ENCODE assay signal across 8 cellular contexts in the genomic region with DNA sequence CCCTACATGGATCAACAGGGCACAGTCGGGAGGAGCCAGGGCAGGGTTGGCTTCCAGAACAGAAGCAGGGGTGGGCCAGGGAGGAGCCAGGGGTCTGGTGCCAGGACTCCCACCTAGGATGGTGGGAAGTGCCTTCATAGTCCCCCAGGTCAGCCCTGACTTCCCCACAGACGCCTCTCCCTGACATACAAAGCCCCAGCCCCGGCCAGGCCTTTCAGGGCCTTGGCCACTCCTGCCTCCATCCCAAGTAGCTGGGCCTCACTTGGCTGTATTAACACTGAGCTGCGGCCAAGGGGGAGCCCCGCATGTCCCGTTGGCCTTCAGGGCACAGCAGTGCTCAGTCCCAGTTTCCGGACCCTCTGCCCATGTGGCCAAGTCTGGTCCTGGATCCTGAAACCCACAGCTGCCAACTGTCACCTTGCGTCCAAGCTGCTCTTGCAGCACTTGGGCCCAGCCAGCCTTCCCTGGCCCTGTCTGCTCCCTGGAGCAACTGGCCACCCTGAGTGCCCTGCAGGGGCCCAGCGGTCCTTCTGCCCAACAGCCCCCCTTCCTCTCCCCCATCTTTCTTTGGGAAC.
"Had no signal": no experiment of that assay in that cellular context is flagged by ENCODE, and none has a peak within 500 bp of the region (broad histone marks: within the 10 kb centered on the region; RNA-seq: fewer than 3 reads in every experiment).

No MANE protein-coding gene starts in this region.

- H3K4me1 Mint-ChIP-seq: GM23338 had no signal

- H3K9ac ChIP-seq: GM23248 had no signal

- H3K27ac Mint-ChIP-seq: GM23338, H9, HFFc6 had no signal

- H3K4me3 Mint-ChIP-seq: GM23338, H9, HFFc6 had no signal

- H3K4me2 ChIP-seq: GM23338 had no signal

- H3K27ac ChIP-seq: GM23248 had no signal

- H3K4me1 ChIP-seq: HAP-1 had no signal

- H2AFZ ChIP-seq: GM23248, GM23338 had no signal

- FAIRE-seq: H54 had no signal

- DNase-seq: GM23248, GOT3, H9, HCEC 1CT, HFFc6 had no signal

- H3K4me3 ChIP-seq: GM23248, GM23338, HAP-1 had no signal

- H3K36me3 ChIP-seq: HAP-1 had no signal
